In the genomic region with DNA sequence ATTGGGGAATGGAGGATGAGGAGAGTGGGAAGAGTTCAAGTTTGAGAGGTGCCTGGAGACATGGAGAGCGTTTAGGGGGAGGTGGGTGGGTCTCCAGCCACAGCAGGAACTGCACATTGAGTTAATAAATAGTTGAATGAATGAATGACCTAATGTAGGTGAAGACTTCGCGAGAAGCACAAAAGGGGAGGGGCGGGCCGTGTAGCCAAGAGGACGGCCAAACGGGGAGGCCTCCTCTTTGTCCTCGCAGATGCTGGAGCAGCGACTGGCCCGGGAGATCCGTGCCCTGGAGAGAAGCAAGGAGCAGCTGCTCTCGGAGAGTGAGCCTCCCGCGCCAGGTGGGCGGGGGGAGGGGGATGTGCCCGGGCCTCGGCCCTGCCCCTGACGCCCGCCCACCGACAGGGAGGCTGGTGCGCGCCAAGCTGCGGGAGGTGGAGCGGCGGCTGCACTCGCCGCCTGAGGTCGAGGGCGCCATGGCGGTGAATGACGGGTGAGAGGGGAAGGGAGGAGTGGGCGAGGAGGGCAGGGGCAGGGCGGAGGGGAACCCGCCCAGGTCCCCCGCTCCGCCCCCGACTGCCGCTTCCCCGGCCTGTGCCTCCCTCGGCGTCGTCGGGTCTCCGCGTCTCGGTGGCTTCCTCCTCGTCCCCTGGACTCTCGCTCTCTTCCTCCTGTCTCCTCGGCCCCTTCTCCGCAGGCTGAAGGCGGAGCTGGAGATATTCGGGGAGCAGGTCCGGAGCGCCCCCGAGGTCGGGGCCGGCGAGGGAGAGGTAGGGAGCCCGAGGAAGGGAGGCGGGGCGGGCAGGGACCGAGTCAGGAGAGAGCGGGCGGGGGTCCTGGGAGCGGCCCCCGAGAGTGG, we compare ENCODE assay signal across 8 cellular contexts. TPM values are rescaled to one million over a fixed set of nuclear protein-coding genes. Genes with fewer than 3 reads are reported as not detected.
DNase-seq lines count a peak whose midpoint lies in the region; ATAC-seq and TF ChIP-seq lines count a peak whose summit lies in the region.

No MANE protein-coding gene starts in this region.

- H3K27ac ChIP-seq in stomach smooth muscle (ENCODE audit: low read length), result no peak overlapping the region

- H3K36me3 Mint-ChIP-seq in endothelial cell (ENCODE audit: low read depth, unreplicated experiment), result peaks cover 5% of the 10 kb centered on the region
- no peaks in the 10 kb centered on the region for H3K36me3 Mint-ChIP-seq in natural killer cell treated with Interleukin-12 subunit alpha and Interleukin-12 subunit beta and Interleukin-15 and Interleukin-18, amount 100 ng/mL, for 72 hours

- H3K27ac Mint-ChIP-seq in endothelial cell (ENCODE audit: unreplicated experiment), result no peak overlapping the region
- peak overlapping the region; percentile 55 to 63 for H3K27ac Mint-ChIP-seq in natural killer cell treated with Interleukin-12 subunit alpha and Interleukin-12 subunit beta and Interleukin-15 and Interleukin-18, amount 100 ng/mL, for 72 hours

- ATAC-seq in GM19035 (IDR thresholded peaks at IDR 0.05; ENCODE audit: unreplicated experiment), result peak; percentile 63
- ATAC-seq in HG03196 (IDR thresholded peaks at IDR 0.05; ENCODE audit: unreplicated experiment), result peak; percentile 56
- ATAC-seq in natural killer cell treated with Interleukin-12 subunit alpha and Interleukin-12 subunit beta and Interleukin-15 and Interleukin-18, amount 100 ng/mL, for 72 hours, result peak; percentile 83 to 84

- H3K36me3 ChIP-seq in stomach smooth muscle (ENCODE audit: control insufficient read depth in 2 of 2, insufficient read depth in 2 of 2, low read length in 2 of 2), result no peaks in the 10 kb centered on the region

- H3K4me3 ChIP-seq in AG09309 (ENCODE audit: control insufficient read depth, low read depth, low read length), result peak overlapping the region; percentile 45
- H3K4me3 ChIP-seq in stomach smooth muscle (ENCODE audit: low read length in 2 of 2), result peak overlapping the region; percentile 57 to 73

- peaks cover 17 to 19% of the 10 kb centered on the region in 2 donors for H3K27me3 ChIP-seq in stomach smooth muscle (ENCODE audit: control insufficient read depth in 1 of 2, insufficient read depth in 2 of 2, low read length in 2 of 2)

- H3K9me3 Mint-ChIP-seq in endothelial cell (ENCODE audit: unreplicated experiment), result no peaks in the 10 kb centered on the region
- H3K9me3 Mint-ChIP-seq in natural killer cell treated with Interleukin-12 subunit alpha and Interleukin-12 subunit beta and Interleukin-15 and Interleukin-18, amount 100 ng/mL, for 72 hours, result no peaks in the 10 kb centered on the region

- peak overlapping the region; percentile 93 for H3K4me3 Mint-ChIP-seq in endothelial cell (ENCODE audit: unreplicated experiment)
- peak overlapping the region; percentile 91 for H3K4me3 Mint-ChIP-seq in natural killer cell treated with Interleukin-12 subunit alpha and Interleukin-12 subunit beta and Interleukin-15 and Interleukin-18, amount 100 ng/mL, for 72 hours

- peak overlapping the region in 1 of 2 donors; percentile 61 for H3K9ac ChIP-seq in stomach smooth muscle (ENCODE audit: low read length in 2 of 2)

- H3K4me1 ChIP-seq in stomach smooth muscle (ENCODE audit: control insufficient read depth, insufficient read depth, low read length), result peaks cover 15% of the 10 kb centered on the region

- H3K9me3 ChIP-seq in stomach smooth muscle (ENCODE audit: control insufficient read depth in 2 of 2, low read length in 2 of 2), result no peaks in the 10 kb centered on the region

- no peak for DNase-seq in AG09309 (ENCODE audit: low read depth)
- DNase-seq in NCI-H524 treated with DMSO at 0.1 percent for 48 hours (lab: John Stamatoyannopoulos, UW), result peak; percentile 52
- DNase-seq in activated CD8-positive, alpha-beta memory T cell treated with anti-CD3 and anti-CD28 coated beads for 1 hour (ENCODE audit: extremely low read depth in 1 of 2, low read depth in 1 of 2), result peak; percentile 27 to 66
- DNase-seq in endothelial cell (ENCODE audit: low spot score), result peak; percentile 70
- peak; percentile 76 for DNase-seq in natural killer cell treated with Interleukin-12 subunit alpha and Interleukin-12 subunit beta and Interleukin-15 and Interleukin-18, amount 100 ng/mL, for 72 hours (ENCODE audit: low spot score)

- TF ChIP-seq CTCF in AG09309 (IDR thresholded peaks at IDR 0.05; ENCODE audit: control insufficient read depth, insufficient read depth, low read depth, low read length, missing control alignments) (no peak), endothelial cell (IDR thresholded peaks at IDR 0.05; ENCODE audit: unreplicated experiment) (no peak)

- H3K27me3 Mint-ChIP-seq in endothelial cell (ENCODE audit: unreplicated experiment), result peaks cover 7% of the 10 kb centered on the region
- no peaks in the 10 kb centered on the region for H3K27me3 Mint-ChIP-seq in natural killer cell treated with Interleukin-12 subunit alpha and Interleukin-12 subunit beta and Interleukin-15 and Interleukin-18, amount 100 ng/mL, for 72 hours

- H3K4me1 Mint-ChIP-seq in endothelial cell (ENCODE audit: unreplicated experiment), result peaks cover 9% of the 10 kb centered on the region
- H3K4me1 Mint-ChIP-seq in natural killer cell treated with Interleukin-12 subunit alpha and Interleukin-12 subunit beta and Interleukin-15 and Interleukin-18, amount 100 ng/mL, for 72 hours (ENCODE audit: low read depth in 2 of 2), result peaks cover 9 to 12% of the 10 kb centered on the region in 2 donors

RNA-seq across cellular contexts. Expression of gene SYCE1L, which starts 12.9 kb away (rescaled TPM):
- total RNA-seq in endothelial cell (ENCODE audit: unreplicated experiment), result 2.5 TPM
- 1 to 10 TPM; 3.9 to 5.3 TPM for total RNA-seq in natural killer cell treated with Interleukin-12 subunit alpha and Interleukin-12 subunit beta and Interleukin-15 and Interleukin-18, amount 100 ng/mL, for 72 hours

RNA-seq across cellular contexts. Expression of gene MON1B, which starts 21.1 kb away (rescaled TPM):
- total RNA-seq in endothelial cell (ENCODE audit: unreplicated experiment), result 35.6 TPM
- 100 to 1,000 TPM in 1 of 2 donors, 10 to 100 TPM in 1; 87.7 to 108 TPM for total RNA-seq in natural killer cell treated with Interleukin-12 subunit alpha and Interleukin-12 subunit beta and Interleukin-15 and Interleukin-18, amount 100 ng/mL, for 72 hours
